Comparison of ENCODE assay signal across 7 cellular contexts in the genomic region with DNA sequence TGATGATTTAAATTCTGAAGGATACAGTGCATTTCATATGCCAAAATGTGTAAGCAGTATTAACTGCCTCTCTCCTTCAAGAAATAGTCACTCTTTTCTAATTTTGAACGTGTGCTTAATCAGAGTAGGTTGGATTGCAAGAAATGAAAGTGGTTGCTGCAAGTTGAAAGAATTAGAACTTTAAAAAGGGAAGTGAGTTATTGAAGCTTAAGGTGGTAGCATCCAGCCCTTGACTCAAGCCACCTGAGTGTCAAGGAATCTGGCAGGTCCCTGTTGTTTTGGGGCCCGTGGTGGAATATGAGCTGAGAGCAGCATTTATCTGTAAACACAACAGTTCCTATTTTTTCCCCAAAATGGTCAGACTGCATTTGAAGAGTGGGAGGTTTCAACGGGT. TPM values are rescaled to one million over a fixed set of nuclear protein-coding genes. Genes with fewer than 3 reads are reported as not detected.
DNase-seq lines count a peak whose midpoint lies in the region; ATAC-seq and TF ChIP-seq lines count a peak whose summit lies in the region.

No MANE protein-coding gene starts in this region.

- no peak for TF ChIP-seq CTCF in HL-60 (IDR thresholded peaks at IDR 0.05; ENCODE audit: insufficient read depth, low read length)
- no peak for TF ChIP-seq CTCF in dorsolateral prefrontal cortex (IDR thresholded peaks at IDR 0.05 in 54 of 56, conservative IDR thresholded peaks at IDR 0.05 in 2 of 56; ENCODE audit: low read depth in 1 of 56, partially characterized antibody in 56 of 56)
- no peak for TF ChIP-seq CTCF in spleen (IDR thresholded peaks at IDR 0.05 in 8 of 11, conservative IDR thresholded peaks at IDR 0.05 in 3 of 11)

- H3K27ac ChIP-seq in HL-60 (replicated peaks), result peak overlapping the region; percentile 68
- H3K27ac ChIP-seq in dorsolateral prefrontal cortex, result peak overlapping the region in 31 of 59 donors; percentile 2 to 89 (median 44)
- H3K27ac ChIP-seq in spleen, result peak overlapping the region; percentile 58 to 89 (median 82)

- no peaks in the 10 kb centered on the region for H3K9me3 ChIP-seq in spleen

- intact Hi-C loops in dorsolateral prefrontal cortex (cut with DNase I) (loop anchor here (5.0 to 10.0 kb wide), 4 partner anchors 87 to 627 kb away; a partner anchor contains a TSS), spleen (cut with DNase I; ENCODE audit: low total_unique reads) (no loop called here)

- peaks cover 11 to 68% (median 42%) of the 10 kb centered on the region in 6 donors for H3K4me1 ChIP-seq in spleen

- TF ChIP-seq POLR2A in spleen (IDR thresholded peaks at IDR 0.05), result no peak

- WGBS in spleen, 5 donors, result 7 to 16% (median 13%) methylated on average over 3 of the region's 3 CpGs

- H3K4me3 ChIP-seq in HL-60 (replicated peaks; ENCODE audit: insufficient read depth, low read length) (peak overlapping the region; percentile 90), dorsolateral prefrontal cortex (peak overlapping the region; percentile 65 to 100 (median 92)), spleen (peak overlapping the region; percentile 86 to 98 (median 96))

- H3K27me3 ChIP-seq in HL-60 (ENCODE audit: insufficient read depth, poor library complexity, severe bottlenecking) (no peaks in the 10 kb centered on the region), dorsolateral prefrontal cortex (no peaks in the 10 kb centered on the region), spleen (replicated peaks in 1 of 7) (no peaks in the 10 kb centered on the region)

- DNase-seq in HL-60 (ENCODE audit: low read depth in 1 of 2, low spot score in 1 of 2), result no peak
- no peak for DNase-seq in dorsolateral prefrontal cortex
- DNase-seq in spleen, result no peak
- no peak for DNase-seq in stimulated activated naive CD4-positive, alpha-beta T cell treated with Interleukin-2 at 50 U/mL for 16 hours (lab: John Stamatoyannopoulos, UW)
- no peak for DNase-seq in NCI-H2196 treated with DMSO at 0.1 percent for 48 hours (lab: John Stamatoyannopoulos, UW; ENCODE audit: unreplicated experiment)
- no peak for DNase-seq in COLO829 (ENCODE audit: low spot score)

- H3K36me3 ChIP-seq in spleen, result peaks cover 0 to 23% (median 4%) of the 10 kb centered on the region in 6 donors

- ATAC-seq in GM19455 (IDR thresholded peaks at IDR 0.05; ENCODE audit: unreplicated experiment), result peak; percentile 18

RNA-seq across cellular contexts. Expression of a gene that starts 1.7 kb away (rescaled TPM):
- total RNA-seq in dorsolateral prefrontal cortex (100 to 1,000 TPM in 119 of 120 experiments, 10 to 100 TPM in 1; 93.6 to 417 (median 307) TPM), spleen (100 to 1,000 TPM; 109 to 194 (median 131) TPM)
- 10 to 100 TPM; 17.5 to 20.0 (median 19.7) TPM for polyA plus RNA-seq in spleen

RNA-seq across cellular contexts. Expression of a gene that starts 27.7 kb away (rescaled TPM):
- total RNA-seq in dorsolateral prefrontal cortex, result 10 to 100 TPM; 12.4 to 26.6 (median 17.6) TPM
- total RNA-seq in spleen, result 10 to 100 TPM; 23.6 to 53.0 (median 38.8) TPM
- 10 to 100 TPM in 2 of 3 donors, 1 to 10 TPM in 1; 6.3 to 13.1 (median 12.1) TPM for polyA plus RNA-seq in spleen
